Comparison of ENCODE assay signal across 8 cellular contexts in the genomic region with DNA sequence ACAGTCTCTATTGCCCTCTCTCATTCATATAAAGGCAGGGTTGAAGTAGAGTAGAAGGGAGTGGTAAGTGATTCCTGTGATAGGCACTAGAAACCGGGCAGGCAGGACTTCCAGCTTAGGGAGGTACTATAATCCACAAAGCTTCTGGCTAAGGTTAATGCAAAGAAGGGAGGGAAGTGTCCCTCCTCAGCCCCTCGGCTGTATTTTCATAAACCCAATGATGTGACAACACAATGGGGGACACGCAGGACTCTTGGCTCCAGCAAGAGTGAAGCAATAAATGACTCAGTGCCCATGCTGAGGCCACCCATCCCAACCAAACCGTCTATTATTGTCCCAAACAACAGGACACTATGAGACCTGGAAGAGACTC.
A peak's percentile ranks its signal among the peaks of the same experiment; 100 is the strongest.
DNase-seq lines count a peak whose midpoint lies in the region; ATAC-seq and TF ChIP-seq lines count a peak whose summit lies in the region.
"Had no signal": no experiment of that assay in that cellular context is flagged by ENCODE, and none has a peak within 500 bp of the region (broad histone marks: within the 10 kb centered on the region; RNA-seq: fewer than 3 reads in every experiment).

No MANE protein-coding gene starts in this region.

- H3K27me3 ChIP-seq in PC-9 (ENCODE audit: insufficient read depth, low read depth) (no peaks in the 10 kb centered on the region), foreskin keratinocyte (no peaks in the 10 kb centered on the region)

- H3K27ac ChIP-seq in PC-9 = peak overlapping the region; percentile 99
- H3K27ac ChIP-seq in foreskin keratinocyte = no peak overlapping the region
- H3K27ac ChIP-seq: SK-N-MC had no signal

- no peaks in the 10 kb centered on the region for H3K9me3 ChIP-seq in PC-9 (ENCODE audit: insufficient read depth, low read depth)

- no peak overlapping the region for H2AFZ ChIP-seq in PC-9

- BruUV-seq in PC-9 (replicated peaks; lab: Mats Ljungman, UMichigan) = no TSS peak

- H3K4me3 ChIP-seq in PC-9 = peak overlapping the region; percentile 48; the same call in 1 of the 2 replicates
- H3K4me3 ChIP-seq: SK-N-MC had no signal

- H3K79me2 ChIP-seq in PC-9 (ENCODE audit: low read depth) = peaks cover 76% of the 10 kb centered on the region

- H3K27me3 Mint-ChIP-seq in HFFc6 (ENCODE audit: insufficient read depth) = peaks cover 4% of the 10 kb centered on the region; the same call in 1 of the 2 replicates
- H3K27me3 Mint-ChIP-seq in stimulated activated naive CD8-positive, alpha-beta T cell treated with anti-CD3 and anti-CD28 coated beads, Interleukin-15, Interleukin-2, amounts not matched to agents 100 ng/mL and 50 ng/mL, for 24 hours = no peaks in the 10 kb centered on the region

- H3K4me1 Mint-ChIP-seq in HFFc6 (ENCODE audit: low read depth) = peaks cover 100% of the 10 kb centered on the region
- H3K4me1 Mint-ChIP-seq in stimulated activated naive CD8-positive, alpha-beta T cell treated with anti-CD3 and anti-CD28 coated beads, Interleukin-15, Interleukin-2, amounts not matched to agents 100 ng/mL and 50 ng/mL, for 24 hours (ENCODE audit: low read depth) = peaks cover 99% of the 10 kb centered on the region

- H3K36me3 Mint-ChIP-seq in HFFc6 (ENCODE audit: low read depth) = peaks cover 45% of the 10 kb centered on the region
- H3K36me3 Mint-ChIP-seq in stimulated activated naive CD8-positive, alpha-beta T cell treated with anti-CD3 and anti-CD28 coated beads, Interleukin-15, Interleukin-2, amounts not matched to agents 100 ng/mL and 50 ng/mL, for 24 hours (ENCODE audit: low read depth) = peaks cover 70% of the 10 kb centered on the region

- no peaks in the 10 kb centered on the region for H4K20me1 ChIP-seq in PC-9 (ENCODE audit: insufficient read depth)

- TF ChIP-seq CTCF in HFFc6 (IDR thresholded peaks at IDR 0.05) (no peak), PC-9 (conservative IDR thresholded peaks at IDR 0.05) (no peak), foreskin keratinocyte (conservative IDR thresholded peaks at IDR 0.05) (no peak)

- intact Hi-C loops in PC-9 (cut with micrococcal nuclease; ENCODE audit: unreplicated experiment) = loop anchor here (1.0 to 10.0 kb wide), 6 partner anchors 26 to 334 kb away; no protein-coding TSS in a partner anchor

- peak overlapping the region; percentile 99 for H3K4me2 ChIP-seq in PC-9

- H3K4me3 Mint-ChIP-seq in HFFc6 = peak overlapping the region; percentile 86
- H3K4me3 Mint-ChIP-seq in stimulated activated naive CD8-positive, alpha-beta T cell treated with anti-CD3 and anti-CD28 coated beads, Interleukin-15, Interleukin-2, amounts not matched to agents 100 ng/mL and 50 ng/mL, for 24 hours = peak overlapping the region; percentile 81

- H3F3A ChIP-seq in PC-9 (ENCODE audit: insufficient read depth, low read depth) = peaks cover 51% of the 10 kb centered on the region

- CTCF ChIA-PET in PC-9 (lab: Charles Lee) = no interaction called here

- DNase-seq in HFFc6 = no peak
- peak; percentile 58 to 96 for DNase-seq in PC-9
- DNase-seq in foreskin keratinocyte = no peak
- DNase-seq in NCI-H1436 treated with DMSO at 0.1 percent for 48 hours (lab: John Stamatoyannopoulos, UW) = no peak
- DNase-seq in cerebellum (ENCODE audit: low spot score) = no peak
- no peak for DNase-seq in NCI-H1417 treated with DMSO at 0.1 percent for 48 hours (lab: John Stamatoyannopoulos, UW)

- POLR2A ChIA-PET in PC-9 (lab: Charles Lee; ENCODE audit: unreplicated experiment) = no interaction called here

- H3K36me3 ChIP-seq in PC-9 (ENCODE audit: low read depth) = no peaks in the 10 kb centered on the region; the same call in 1 of the 2 replicates

- no peaks in the 10 kb centered on the region for H3K9me2 ChIP-seq in PC-9 (ENCODE audit: insufficient read depth)

- H3K4me1 ChIP-seq in PC-9 (replicated peaks; ENCODE audit: insufficient read depth) (peaks cover 79% of the 10 kb centered on the region), foreskin keratinocyte (peaks cover 62% of the 10 kb centered on the region)

- peak; percentile 20 for ATAC-seq in foreskin keratinocyte

- H3K9me3 Mint-ChIP-seq in HFFc6 = no peaks in the 10 kb centered on the region
- H3K9me3 Mint-ChIP-seq in stimulated activated naive CD8-positive, alpha-beta T cell treated with anti-CD3 and anti-CD28 coated beads, Interleukin-15, Interleukin-2, amounts not matched to agents 100 ng/mL and 50 ng/mL, for 24 hours = no peaks in the 10 kb centered on the region

- peak overlapping the region; percentile 96 for H3K27ac Mint-ChIP-seq in HFFc6
- H3K27ac Mint-ChIP-seq in stimulated activated naive CD8-positive, alpha-beta T cell treated with anti-CD3 and anti-CD28 coated beads, Interleukin-15, Interleukin-2, amounts not matched to agents 100 ng/mL and 50 ng/mL, for 24 hours = peak overlapping the region; percentile 99

Comparison
In these comparisons a context has a peak if more than half of its experiments do, and no peak if none do; other contexts are left out.
1. DNase-seq: peak in PC-9 (2 of 2); none in HFFc6 (single experiment), foreskin keratinocyte (0 of 2), NCI-H1436 treated with DMSO at 0.1 percent for 48 hours (single experiment), cerebellum (single experiment) and NCI-H1417 treated with DMSO at 0.1 percent for 48 hours (single experiment).